ENCODE assay signal across 8 cellular contexts in the genomic region with DNA sequence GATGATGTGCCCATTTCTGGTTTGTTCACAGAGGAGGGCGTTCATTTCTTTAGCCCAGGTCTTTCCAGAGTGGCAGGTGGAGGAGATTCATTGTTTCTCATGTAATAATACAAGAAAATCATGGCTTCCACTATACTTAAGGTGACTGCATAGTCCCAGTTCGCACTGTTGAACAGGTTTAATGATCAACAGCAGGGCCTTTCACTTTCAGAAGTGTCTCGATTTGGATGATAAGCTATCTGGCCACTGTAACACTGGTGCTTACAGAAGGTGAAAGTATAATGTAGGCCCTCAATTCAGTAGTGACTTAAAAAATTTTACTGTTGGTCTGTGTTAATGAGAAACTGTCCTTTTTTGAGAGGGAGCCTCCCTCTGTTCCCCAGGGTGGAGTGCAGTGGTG. TPM values are rescaled to one million over a fixed set of nuclear protein-coding genes. Genes with fewer than 3 reads are reported as not detected.
DNase-seq lines count a peak whose midpoint lies in the region; ATAC-seq and TF ChIP-seq lines count a peak whose summit lies in the region.

No MANE protein-coding gene starts in this region.

- ATAC-seq in HG03060 (IDR thresholded peaks at IDR 0.05; ENCODE audit: low read depth, unreplicated experiment) (peak; percentile 63), natural killer cell (no peak)

- H3K36me3 Mint-ChIP-seq in activated naive CD4-positive, alpha-beta T cell treated with anti-CD3 and anti-CD28 coated beads for 36 hours (ENCODE audit: low read depth), result peaks cover 20% of the 10 kb centered on the region
- peaks cover 6% of the 10 kb centered on the region for H3K36me3 Mint-ChIP-seq in activated naive CD8-positive, alpha-beta T cell
- H3K36me3 Mint-ChIP-seq in natural killer cell, result peaks cover 7% of the 10 kb centered on the region

- H3K4me1 Mint-ChIP-seq in activated naive CD4-positive, alpha-beta T cell treated with anti-CD3 and anti-CD28 coated beads for 36 hours (ENCODE audit: low read depth), result peaks cover 37% of the 10 kb centered on the region
- peaks cover 36% of the 10 kb centered on the region for H3K4me1 Mint-ChIP-seq in activated naive CD8-positive, alpha-beta T cell (ENCODE audit: low read depth)
- H3K4me1 Mint-ChIP-seq in natural killer cell, result peaks cover 46% of the 10 kb centered on the region in 2 donors

- intact Hi-C loops in activated naive CD4-positive, alpha-beta T cell treated with anti-CD3 and anti-CD28 coated beads for 36 hours (cut with micrococcal nuclease), result loop anchor here (2.0 to 10.0 kb wide), 6 partner anchors 158 to 690 kb away; a partner anchor contains a TSS
- intact Hi-C loops in natural killer cell (cut with micrococcal nuclease) (loop anchor here (1.0 to 5.0 kb wide), 2 partner anchors 68 to 82 kb away; a partner anchor contains a TSS), adrenal gland (cut with DNase I) (no loop called here)

- H3K27me3 ChIP-seq in adrenal gland, result no peaks in the 10 kb centered on the region

- no peaks in the 10 kb centered on the region for H3K9me3 ChIP-seq in adrenal gland (replicated peaks in 1 of 3)

- H3K9me3 Mint-ChIP-seq in activated naive CD4-positive, alpha-beta T cell treated with anti-CD3 and anti-CD28 coated beads for 36 hours, result no peaks in the 10 kb centered on the region
- no peaks in the 10 kb centered on the region for H3K9me3 Mint-ChIP-seq in activated naive CD8-positive, alpha-beta T cell (ENCODE audit: low read depth)
- no peaks in the 10 kb centered on the region for H3K9me3 Mint-ChIP-seq in natural killer cell

- H3K36me3 ChIP-seq in adrenal gland (replicated peaks in 1 of 2), result peaks cover 0 to 16% of the 10 kb centered on the region in 2 donors

- peak overlapping the region in 1 of 4 donors; percentile 91 for H3K4me3 ChIP-seq in adrenal gland

- WGBS in adrenal gland, 4 donors, result 84 to 95% (median 88%) methylated on average over 3 of the region's 3 CpGs

- H3K4me1 ChIP-seq in adrenal gland (replicated peaks in 1 of 2), result peaks cover 6 to 15% of the 10 kb centered on the region in 2 donors

- no peak overlapping the region for H3K27ac ChIP-seq in adrenal gland

- H3K27me3 Mint-ChIP-seq in activated naive CD4-positive, alpha-beta T cell treated with anti-CD3 and anti-CD28 coated beads for 36 hours (ENCODE audit: low read depth), result no peaks in the 10 kb centered on the region
- no peaks in the 10 kb centered on the region for H3K27me3 Mint-ChIP-seq in activated naive CD8-positive, alpha-beta T cell
- no peaks in the 10 kb centered on the region for H3K27me3 Mint-ChIP-seq in natural killer cell (ENCODE audit: low read depth in 2 of 2)

- H3K27ac Mint-ChIP-seq in activated naive CD4-positive, alpha-beta T cell treated with anti-CD3 and anti-CD28 coated beads for 36 hours, result peak overlapping the region; percentile 44
- peak overlapping the region; percentile 85 for H3K27ac Mint-ChIP-seq in activated naive CD8-positive, alpha-beta T cell
- H3K27ac Mint-ChIP-seq in natural killer cell, result peak overlapping the region; percentile 94

- CTCF ChIA-PET in activated naive CD4-positive, alpha-beta T cell treated with anti-CD3 and anti-CD28 coated beads for 36 hours (lab: Charles Lee), result interaction anchor here (1.2 to 2.1 kb wide), 3 partner anchors 8 to 13 kb away, joined by 5 to 16 read pairs (median 7); no protein-coding TSS in a partner anchor

- TF ChIP-seq POLR2A in adrenal gland (IDR thresholded peaks at IDR 0.05), result no peak

- DNase-seq in activated naive CD4-positive, alpha-beta T cell treated with anti-CD3 and anti-CD28 coated beads for 36 hours, result peak; percentile 19
- DNase-seq in activated naive CD4-positive, alpha-beta T cell treated with anti-CD3 and anti-CD28 coated beads, Interleukin-2, amount 50 U/mL, for 16 hours, result no peak
- DNase-seq in natural killer cell (no peak), adrenal gland (no peak), NCI-H1436 (lab: John Stamatoyannopoulos, UW) (no peak), iPS-NIHi7 (ENCODE audit: extremely low spot score) (no peak)

- TF ChIP-seq CTCF in natural killer cell (IDR thresholded peaks at IDR 0.05), result no peak
- no peak for TF ChIP-seq CTCF in adrenal gland (IDR thresholded peaks at IDR 0.05)

- H3K4me3 Mint-ChIP-seq in activated naive CD4-positive, alpha-beta T cell treated with anti-CD3 and anti-CD28 coated beads for 36 hours, result peak overlapping the region; percentile 92
- peak overlapping the region; percentile 94 for H3K4me3 Mint-ChIP-seq in activated naive CD8-positive, alpha-beta T cell
- H3K4me3 Mint-ChIP-seq in natural killer cell, result peak overlapping the region; percentile 98

RNA-seq across cellular contexts. Expression of a gene that starts 1.4 kb away (rescaled TPM):
- 10 to 100 TPM; 26.2 to 29.7 TPM for total RNA-seq in activated naive CD4-positive, alpha-beta T cell treated with anti-CD3 and anti-CD28 coated beads for 36 hours
- total RNA-seq in natural killer cell (10 to 100 TPM; 71.1 to 84.4 (median 77.2) TPM), adrenal gland (10 to 100 TPM; 10.2 to 40.4 (median 23.0) TPM)
- polyA plus RNA-seq in adrenal gland, result 10 to 100 TPM; 25.2 to 61.7 (median 58.6) TPM

RNA-seq across cellular contexts. Expression of a gene that starts 51.6 kb away (rescaled TPM):
- 10 to 100 TPM; 53.8 to 59.5 TPM for total RNA-seq in activated naive CD4-positive, alpha-beta T cell treated with anti-CD3 and anti-CD28 coated beads for 36 hours
- total RNA-seq in natural killer cell, result 100 to 1,000 TPM; 164 to 233 (median 182) TPM
- total RNA-seq in adrenal gland, result 10 to 100 TPM; 22.5 to 53.3 (median 48.1) TPM
- 10 to 100 TPM; 36.3 to 55.1 (median 45.7) TPM for polyA plus RNA-seq in adrenal gland

Comparison
In these comparisons a context has a peak if more than half of its experiments do, and no peak if none do; other contexts are left out.
1. H3K27ac Mint-ChIP-seq: peak in every context shown above with its lines; median percentile 94 in natural killer cell; 85 in activated naive CD8-positive, alpha-beta T cell; 44 in activated naive CD4-positive, alpha-beta T cell treated with anti-CD3 and anti-CD28 coated beads for 36 hours.
2. intact Hi-C loops: an anchor here in activated naive CD4-positive, alpha-beta T cell treated with anti-CD3 and anti-CD28 coated beads for 36 hours (2.0 to 10.0 kb wide) and natural killer cell (1.0 to 5.0 kb wide); none called in adrenal gland.